8 cellular contexts compared by ENCODE assay signal in the genomic region with DNA sequence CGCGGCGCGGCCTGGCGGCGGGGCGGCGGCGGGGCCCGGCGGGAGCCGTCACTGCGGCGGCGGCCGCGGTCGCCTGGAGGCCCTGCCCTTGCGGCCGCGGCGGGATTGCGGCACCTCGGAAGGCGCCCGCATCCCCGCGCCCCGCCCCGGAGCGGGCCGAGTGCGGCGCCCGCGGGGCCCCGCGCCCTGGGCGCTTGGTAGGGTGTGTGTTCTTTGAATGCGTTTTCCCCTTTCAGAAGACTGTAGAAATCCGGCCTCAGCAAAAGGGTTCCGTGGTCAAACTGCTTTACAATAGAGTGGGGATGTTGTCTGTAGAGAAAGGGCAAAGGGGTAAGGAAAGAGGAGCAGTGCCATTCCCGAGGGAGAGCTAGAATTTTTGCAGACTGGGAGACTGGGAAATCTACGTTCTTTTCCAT. TPM values are rescaled to one million over a fixed set of nuclear protein-coding genes. Genes with fewer than 3 reads are reported as not detected.
DNase-seq lines count a peak whose midpoint lies in the region; ATAC-seq, FAIRE-seq and TF ChIP-seq lines count a peak whose summit lies in the region.

No MANE protein-coding gene starts in this region.

- peak overlapping the region; percentile 97 for H3K4me2 ChIP-seq in A549

- 3% methylated on average over 5 of the region's 44 CpGs for WGBS in A549 (ENCODE audit: missing lambda C conversion rate)
- WGBS in suprapubic skin, result under 1% methylated on average over 22 of the region's 44 CpGs

- FAIRE-seq in A549 (lab: Jason Lieb, UNC) (no peak), GM12892 (lab: Jason Lieb, UNC) (no peak), RCC 7860 (lab: Jason Lieb, UNC) (no peak)

- no peak for TF ChIP-seq RAD21 in A549 (conservative IDR thresholded peaks at IDR 0.05 in 1 of 2, IDR thresholded peaks at IDR 0.05 in 1 of 2)

- H3K9me3 ChIP-seq in A549, result no peaks in the 10 kb centered on the region
- no peaks in the 10 kb centered on the region for H3K9me3 ChIP-seq in left lung
- H3K9me3 ChIP-seq in suprapubic skin, result no peaks in the 10 kb centered on the region

- H3K4me1 ChIP-seq in A549 (peaks cover 20% of the 10 kb centered on the region), left lung (peaks cover 18 to 58% of the 10 kb centered on the region in 2 donors), suprapubic skin (peaks cover 68% of the 10 kb centered on the region)

- no peak for TF ChIP-seq POLR2A in A549 (IDR thresholded peaks at IDR 0.05; ENCODE audit: low read length)
- TF ChIP-seq POLR2A in GM12892 (IDR thresholded peaks at IDR 0.05; ENCODE audit: low read depth, low read length), result no peak
- TF ChIP-seq POLR2A in suprapubic skin (IDR thresholded peaks at IDR 0.05), result no peak

- POLR2A ChIA-PET in A549 (lab: Yijun Ruan, JAX), result no interaction called here

- CTCF ChIA-PET in A549 (lab: Yijun Ruan, JAX), result no interaction called here

- H3K36me3 ChIP-seq in left lung (no peaks in the 10 kb centered on the region), suprapubic skin (no peaks in the 10 kb centered on the region)

- intact Hi-C loops in left lung (cut with DNase I), result no loop called here

- no peaks in the 10 kb centered on the region for H3K27me3 ChIP-seq in left lung
- no peaks in the 10 kb centered on the region for H3K27me3 ChIP-seq in suprapubic skin

- TF ChIP-seq EP300 in A549 (IDR thresholded peaks at IDR 0.05) (no peak), suprapubic skin (IDR thresholded peaks at IDR 0.05) (no peak)

- peak overlapping the region; percentile 91 to 95 for H3K27ac ChIP-seq in A549
- peak overlapping the region; percentile 79 to 93 for H3K27ac ChIP-seq in left lung
- peak overlapping the region; percentile 98 for H3K27ac ChIP-seq in suprapubic skin

- TF ChIP-seq CTCF in A549 (IDR thresholded peaks at IDR 0.05) (no peak), left lung (IDR thresholded peaks at IDR 0.05) (no peak), suprapubic skin (IDR thresholded peaks at IDR 0.05) (no peak)

- DNase-seq in A549 (ENCODE audit: low read depth in 1 of 2, low spot score in 1 of 2) (peak; percentile 8 to 33), GM12892 (ENCODE audit: insufficient read length) (peak; percentile 39), SKM-1 (lab: John Stamatoyannopoulos, UW; ENCODE audit: unreplicated experiment) (peak; percentile 5), left lung (no peak), suprapubic skin (ENCODE audit: low spot score in 2 of 2) (no peak), RCC 7860 (ENCODE audit: low spot score) (no peak)
- peak; percentile 36 for DNase-seq in central memory CD4-positive, alpha-beta T cell

- peak; percentile 74 to 79 for ATAC-seq in A549
- ATAC-seq in HG03066 (IDR thresholded peaks at IDR 0.05; ENCODE audit: low read depth, unreplicated experiment), result peak; percentile 26
- peak; percentile 49 for ATAC-seq in left lung

- peak overlapping the region; percentile 90 for H3K4me3 ChIP-seq in A549
- H3K4me3 ChIP-seq in left lung, result peak overlapping the region; percentile 43 to 63
- H3K4me3 ChIP-seq in suprapubic skin, result peak overlapping the region; percentile 68

TF ChIP-seq in A549, 52 proteins besides CTCF, POLR2A, EP300 and RAD21:
- no peak for TF ChIP-seq ZC3H11A (IDR thresholded peaks at IDR 0.05)
- TF ChIP-seq KDM1A (IDR thresholded peaks at IDR 0.05; ENCODE audit: low read depth), result no peak
- no peak for TF ChIP-seq EHF (CRISPR knock-in tag; IDR thresholded peaks at IDR 0.05)
- no peak for TF ChIP-seq ZSCAN20 (CRISPR knock-in tag; IDR thresholded peaks at IDR 0.05)
- TF ChIP-seq REST (IDR thresholded peaks at IDR 0.05), result no peak
- no peak for TF ChIP-seq RARB (CRISPR knock-in tag; IDR thresholded peaks at IDR 0.05)
- TF ChIP-seq, protein P1, sequence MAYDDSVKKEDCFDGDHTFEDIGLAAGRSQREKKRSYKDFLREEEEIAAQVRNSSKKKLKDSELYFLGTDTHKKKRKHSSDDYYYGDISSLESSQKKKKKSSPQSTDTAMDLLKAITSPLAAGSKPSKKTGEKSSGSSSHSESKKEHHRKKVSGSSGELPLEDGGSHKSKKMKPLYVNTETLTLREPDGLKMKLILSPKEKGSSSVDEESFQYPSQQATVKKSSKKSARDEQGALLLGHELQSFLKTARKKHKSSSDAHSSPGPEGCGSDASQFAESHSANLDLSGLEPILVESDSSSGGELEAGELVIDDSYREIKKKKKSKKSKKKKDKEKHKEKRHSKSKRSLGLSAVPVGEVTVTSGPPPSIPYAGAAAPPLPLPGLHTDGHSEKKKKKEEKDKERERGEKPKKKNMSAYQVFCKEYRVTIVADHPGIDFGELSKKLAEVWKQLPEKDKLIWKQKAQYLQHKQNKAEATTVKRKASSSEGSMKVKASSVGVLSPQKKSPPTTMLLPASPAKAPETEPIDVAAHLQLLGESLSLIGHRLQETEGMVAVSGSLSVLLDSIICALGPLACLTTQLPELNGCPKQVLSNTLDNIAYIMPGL (CRISPR knock-in tag; IDR thresholded peaks at IDR 0.05; ENCODE audit: borderline replicate concordance), result no peak
- no peak for TF ChIP-seq CBX2 (IDR thresholded peaks at IDR 0.05; ENCODE audit: borderline replicate concordance, low read depth)
- no peak for TF ChIP-seq NR3C1 (IDR thresholded peaks at IDR 0.05)
- TF ChIP-seq HES2 (IDR thresholded peaks at IDR 0.05), result no peak
- TF ChIP-seq MAZ (IDR thresholded peaks at IDR 0.05; ENCODE audit: borderline replicate concordance, low read depth, low read length), result no peak

RNA-seq across cellular contexts. Expression of gene SNRK, which starts 0.6 kb away (rescaled TPM):
- polyA plus RNA-seq in A549 (2011; rRNA removed) (6.4 and 7.2 TPM in 2 replicates), A549 (2017; fragmentation: RNase III; extraction: RNeasy Plus Mini Kit Qiagen cat#74134 plus additional on column Dnase treatment) (3.3 to 3.6 TPM (median 3.5 TPM) in 3 replicates)
- 1.6 and 2.1 TPM in 2 replicates for polyA plus RNA-seq in A549 (2012; cell fraction: cytosol; rRNA removed)
- 3.6 and 4.1 TPM in 2 replicates for polyA plus RNA-seq in A549 (2012; cell fraction: nucleus; rRNA removed)
- polyA minus RNA-seq in A549 (2011; rRNA and poly(A)+ RNA removed), result 17.8 and 19.2 TPM in 2 replicates
- 7.3 TPM for polyA plus RNA-seq in GM12892 (2012; ENCODE audit: missing spikeins)
- total RNA-seq in left lung (10 to 100 TPM; 29.5 to 45.9 TPM), suprapubic skin (100 to 1,000 TPM; 107 to 213 (median 177) TPM)

Comparison
In these comparisons a context has a peak if more than half of its experiments do, and no peak if none do; other contexts are left out.
1. ATAC-seq: peak in every context shown above with its lines; median percentile 76 in A549; 49 in left lung; 26 in HG03066.
2. DNase-seq: peak in A549 (2 of 2), GM12892 (single experiment), SKM-1 (single experiment) and central memory CD4-positive, alpha-beta T cell (single experiment); none in left lung (0 of 2), suprapubic skin (0 of 2) and RCC 7860 (single experiment).
3. Peak in every context shown above with its lines, with median percentiles within 50 percentile points of each other: H3K27ac ChIP-seq and H3K4me3 ChIP-seq.